ENCODE assay signal across 13 cellular contexts in the genomic region with DNA sequence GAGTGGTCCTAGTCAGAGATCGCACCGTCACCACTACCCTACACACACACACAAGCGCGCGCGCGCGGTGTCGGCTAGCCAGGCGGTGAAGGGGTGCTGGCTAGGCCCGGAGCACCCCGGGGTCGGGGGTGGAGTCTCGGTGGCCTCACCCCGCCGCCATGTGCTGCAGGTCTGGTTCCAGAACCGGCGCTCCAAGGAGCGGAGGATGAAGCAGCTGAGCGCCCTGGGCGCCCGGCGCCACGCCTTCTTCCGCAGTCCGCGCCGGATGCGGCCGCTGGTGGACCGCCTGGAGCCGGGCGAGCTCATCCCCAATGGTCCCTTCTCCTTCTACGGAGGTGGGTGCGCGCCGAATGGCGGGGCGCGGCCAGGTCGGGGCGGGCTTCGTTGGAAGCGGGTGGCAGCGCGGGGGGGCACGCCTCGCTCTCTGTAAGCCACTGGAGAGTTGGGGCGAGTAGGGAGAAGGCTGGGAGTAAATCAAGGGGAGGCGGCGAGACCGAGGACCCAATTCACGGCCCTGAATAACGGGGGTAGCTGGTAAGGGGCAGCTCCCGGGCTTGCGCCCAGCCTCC. TPM values are rescaled to one million over a fixed set of nuclear protein-coding genes. Genes with fewer than 3 reads are reported as not detected.
DNase-seq lines count a peak whose midpoint lies in the region; ATAC-seq and TF ChIP-seq lines count a peak whose summit lies in the region.
"Had no signal": no experiment of that assay in that cellular context is flagged by ENCODE, and none has a peak within 500 bp of the region (broad histone marks: within the 10 kb centered on the region; RNA-seq: fewer than 3 reads in every experiment).

No MANE protein-coding gene starts in this region.

- H3K4me2 ChIP-seq in BLaER1 treated with 17β-estradiol and CSF1 and Interleukin-3, amounts not matched to agents 10 nM and 100 nM = no peak overlapping the region

- H3K9me3 ChIP-seq in BLaER1 treated with 17β-estradiol and CSF1 and Interleukin-3, amounts not matched to agents 10 nM and 100 nM (replicated peaks in 1 of 11) = peaks cover 22 to 44% (median 38%) of the 10 kb centered on the region in 11 experiments
- no peaks in the 10 kb centered on the region for H3K9me3 ChIP-seq in HEK293 (ENCODE audit: control insufficient read depth, insufficient read depth, low read depth, low read length)
- no peaks in the 10 kb centered on the region for H3K9me3 ChIP-seq in endodermal cell (ENCODE audit: control insufficient read depth, low read length)

- peaks cover 44% of the 10 kb centered on the region for H3K4me1 Mint-ChIP-seq in endodermal cell
- peaks cover 20 to 53% (median 41%) of the 10 kb centered on the region in 4 donors for H3K4me1 Mint-ChIP-seq in naive thymus-derived CD8-positive, alpha-beta T cell

- WGBS in endodermal cell (ENCODE audit: insufficient coverage in 1 of 2, insufficient read length in 1 of 2), 2 experiments = 16% methylated on average over 8 to 56 of the region's 56 CpGs

- H3K4me1 ChIP-seq in BLaER1 treated with 17β-estradiol and CSF1 and Interleukin-3, amounts not matched to agents 10 nM and 100 nM = peaks cover 8 to 19% (median 13%) of the 10 kb centered on the region in 10 experiments
- H3K4me1 ChIP-seq in HEK293 (ENCODE audit: control insufficient read depth, insufficient read depth, low read length) (peaks cover 3% of the 10 kb centered on the region; the same call in 1 of the 2 replicates), endodermal cell (ENCODE audit: control insufficient read depth, insufficient read depth, low read length) (peaks cover 40% of the 10 kb centered on the region)

- peak overlapping the region; percentile 98 for H3K4me3 Mint-ChIP-seq in endodermal cell
- H3K4me3 Mint-ChIP-seq in naive thymus-derived CD8-positive, alpha-beta T cell = peak overlapping the region in 6 of 10 donors; percentile 32 to 56 (median 36)

- H3K36me3 ChIP-seq in BLaER1 treated with 17β-estradiol and CSF1 and Interleukin-3, amounts not matched to agents 10 nM and 100 nM = 0 out of 22 replicates have a peak, but pooled peaks cover 0 to 5% (median 0%) of the 10 kb centered on the region in 11 experiments
- peaks cover 0 to 34% of the 10 kb centered on the region in 2 experiments; a peak in 1 of 3 replicates for H3K36me3 ChIP-seq in HEK293 (ENCODE audit: control insufficient read depth in 2 of 2, insufficient read depth in 1 of 2, low read length in 2 of 2)
- H3K36me3 ChIP-seq in endodermal cell (ENCODE audit: control insufficient read depth, insufficient read depth, low read length) = peaks cover 44% of the 10 kb centered on the region

- H3K9ac ChIP-seq in BLaER1 treated with 17β-estradiol and CSF1 and Interleukin-3, amounts not matched to agents 10 nM and 100 nM = no peak overlapping the region
- H3K9ac ChIP-seq in endodermal cell (ENCODE audit: extremely low read depth, low read length, poor library complexity, severe bottlenecking) = no peak overlapping the region

- peak overlapping the region in 7 of 10 experiments; percentile 27 to 47 (median 39); a peak in 12 of 20 replicates for H3K4me3 ChIP-seq in BLaER1 treated with 17β-estradiol and CSF1 and Interleukin-3, amounts not matched to agents 10 nM and 100 nM
- H3K4me3 ChIP-seq in HEK293 (ENCODE audit: low read depth, low read length) = no peak overlapping the region
- H3K4me3 ChIP-seq in endodermal cell (ENCODE audit: low read length) = peak overlapping the region; percentile 99

- POLR2A ChIA-PET in HEK293 (lab: Yijun Ruan, JAX) = no interaction called here
- POLR2A ChIA-PET in naive thymus-derived CD8-positive, alpha-beta T cell (lab: Charles Lee) = no interaction called here

- CTCF ChIA-PET in HEK293 (lab: Yijun Ruan, JAX) = interaction anchor here (0.6 to 1.0 kb wide), 2 partner anchors 186 to 314 kb away, joined by 3 to 4 read pairs; no protein-coding TSS in a partner anchor

- no peak for ATAC-seq in naive thymus-derived CD8-positive, alpha-beta T cell
- ATAC-seq in GM21529 (IDR thresholded peaks at IDR 0.05; ENCODE audit: unreplicated experiment) = no peak
- ATAC-seq: left lobe of liver had no signal

- no peak overlapping the region for H3K27ac ChIP-seq in BLaER1 treated with 17β-estradiol and CSF1 and Interleukin-3, amounts not matched to agents 10 nM and 100 nM
- H3K27ac ChIP-seq in HEK293 (ENCODE audit: extremely low read depth, low read depth, low read length) = 0 out of 2 replicates have a peak overlapping the region, but pooled peaks have one; percentile 2
- H3K27ac ChIP-seq in endodermal cell (ENCODE audit: low read depth, low read length) = no peak overlapping the region

- peak overlapping the region; percentile 53 for H3K27ac Mint-ChIP-seq in endodermal cell
- peak overlapping the region in 1 of 10 donors; percentile 9 for H3K27ac Mint-ChIP-seq in naive thymus-derived CD8-positive, alpha-beta T cell

- peaks cover 99 to 100% (median 100%) of the 10 kb centered on the region in 11 experiments for H3K27me3 ChIP-seq in BLaER1 treated with 17β-estradiol and CSF1 and Interleukin-3, amounts not matched to agents 10 nM and 100 nM
- H3K27me3 ChIP-seq in endodermal cell (ENCODE audit: control insufficient read depth, insufficient read depth, low read length, poor library complexity, severe bottlenecking) = peaks cover 95% of the 10 kb centered on the region

- DNase-seq in endodermal cell = peak; percentile 85
- DNase-seq in naive thymus-derived CD8-positive, alpha-beta T cell = peak in 2 of 10 donors; percentile 5
- DNase-seq in DMS114 treated with DMSO at 0.1 percent for 48 hours (lab: John Stamatoyannopoulos, UW; ENCODE audit: unreplicated experiment) = no peak
- DNase-seq in inferior parietal cortex (ENCODE audit: extremely low spot score) = no peak
- no peak for DNase-seq in DMS153 (lab: John Stamatoyannopoulos, UW)
- DNase-seq: activated CD4-positive, alpha-beta T cell treated with anti-CD3 and anti-CD28 coated beads for 4 hours; cerebellar nuclear complex; stimulated activated CD4-positive, alpha-beta T cell treated with anti-CD3 and anti-CD28 coated beads, Interleukin-1b, Interleukin-23, amount 100 ng/mL, for 48 hours had no signal

- peaks cover 6 to 68% (median 46%) of the 10 kb centered on the region in 11 experiments; a peak in 20 of 22 replicates for H4K20me1 ChIP-seq in BLaER1 treated with 17β-estradiol and CSF1 and Interleukin-3, amounts not matched to agents 10 nM and 100 nM

- H3K36me3 Mint-ChIP-seq in endodermal cell (ENCODE audit: low read depth) = peaks cover 49% of the 10 kb centered on the region
- H3K36me3 Mint-ChIP-seq in naive thymus-derived CD8-positive, alpha-beta T cell = peaks cover 0 to 6% (median 0%) of the 10 kb centered on the region in 3 donors

- H3K9me3 Mint-ChIP-seq in endodermal cell = no peaks in the 10 kb centered on the region
- H3K9me3 Mint-ChIP-seq in naive thymus-derived CD8-positive, alpha-beta T cell = peaks cover 0 to 10% (median 0%) of the 10 kb centered on the region in 9 donors

- peaks cover 87% of the 10 kb centered on the region for H3K27me3 Mint-ChIP-seq in endodermal cell (ENCODE audit: insufficient read depth)
- H3K27me3 Mint-ChIP-seq in naive thymus-derived CD8-positive, alpha-beta T cell = peaks cover 52 to 89% (median 65%) of the 10 kb centered on the region in 5 donors

- no peak for TF ChIP-seq CTCF in HEK293 (tag by site-specific recombination; IDR thresholded peaks at IDR 0.05)
- no peak for TF ChIP-seq CTCF in endodermal cell (conservative IDR thresholded peaks at IDR 0.05)

TF ChIP-seq in HEK293, 187 proteins besides CTCF, POLR2A, EP300 and RAD21:
- TF ChIP-seq ZNF623 (tag by site-specific recombination; IDR thresholded peaks at IDR 0.05) (no peak), ZFP3 (tag by site-specific recombination; IDR thresholded peaks at IDR 0.05; ENCODE audit: low read depth) (no peak), ZNF785 (tag by site-specific recombination; IDR thresholded peaks at IDR 0.05) (no peak), ZFP41 (tag by site-specific recombination; IDR thresholded peaks at IDR 0.05; ENCODE audit: borderline replicate concordance) (no peak), ZNF571 (tag by site-specific recombination; IDR thresholded peaks at IDR 0.05) (no peak), ZFP69B (tag by site-specific recombination; IDR thresholded peaks at IDR 0.05) (no peak), ZNF24 (tag by site-specific recombination; IDR thresholded peaks at IDR 0.05) (no peak), MYNN (tag by site-specific recombination; IDR thresholded peaks at IDR 0.05; ENCODE audit: borderline replicate concordance) (no peak), ZFHX2 (tag by site-specific recombination; conservative IDR thresholded peaks at IDR 0.05) (no peak), ZNF132 (tag by site-specific recombination; IDR thresholded peaks at IDR 0.05; ENCODE audit: borderline replicate concordance) (no peak), BCL6B (tag by site-specific recombination; IDR thresholded peaks at IDR 0.05) (no peak), ZNF677 (tag by site-specific recombination; IDR thresholded peaks at IDR 0.05) (no peak)
TF ChIP-seq in HEK293: peak in this region for 0.

RNA-seq across cellular contexts. Expression of gene LHX1, which starts 4.8 kb away (rescaled TPM):
- total RNA-seq in endodermal cell = 100 to 1,000 TPM in 1 of 2 donors, 10 to 100 TPM in 1; 85.9 to 259 TPM
- polyA plus RNA-seq in endodermal cell (2013, experiment 1 of 2) = 9.7 TPM
- 17.6 TPM for polyA plus RNA-seq in endodermal cell (2013, experiment 2 of 2)
- total RNA-seq in naive thymus-derived CD8-positive, alpha-beta T cell = not detected
- polyA plus RNA-seq in naive thymus-derived CD8-positive, alpha-beta T cell = not detected
- total RNA-seq: left lobe of liver, OCI-LY7 had no signal

RNA-seq across cellular contexts. Expression of gene AATF, which starts 6.6 kb away (rescaled TPM):
- 10 to 100 TPM; 90.7 TPM for total RNA-seq in endodermal cell
- 37.6 TPM for polyA plus RNA-seq in endodermal cell (2013, experiment 1 of 2)
- 34.2 TPM for polyA plus RNA-seq in endodermal cell (2013, experiment 2 of 2)
- total RNA-seq in naive thymus-derived CD8-positive, alpha-beta T cell = 10 to 100 TPM; 59.7 to 65.0 TPM
- polyA plus RNA-seq in naive thymus-derived CD8-positive, alpha-beta T cell = 10 to 100 TPM; 64.2 to 89.7 (median 69.9) TPM

Comparison
In these comparisons a context has a peak if more than half of its experiments do, and no peak if none do; other contexts are left out.
1. RNA of gene LHX1, which starts 4.8 kb away (total RNA-seq): 85.9 to 259 TPM in endodermal cell; not detected in naive thymus-derived CD8-positive, alpha-beta T cell; every median in the first group is over 10 times any median in the second.